Comparison of ENCODE assay signal across 1 cellular context in genomic region chr17:47895254-47895855, GRCh38.
TF ChIP-seq lines count a peak whose summit lies in the region.

No MANE protein-coding gene starts in this region.

TF ChIP-seq in K562, 482 proteins besides CTCF, POLR2A, EP300 and RAD21 (continues in another document):
- TF ChIP-seq ZNF324 (CRISPR knock-in tag; IDR thresholded peaks at IDR 0.05) (0 out of 2 replicates have a peak, but pooled peaks have one; percentile 24), HNRNPLL (IDR thresholded peaks at IDR 0.05; ENCODE audit: low read depth, low read length, poor library complexity, severe bottlenecking) (no peak), ZNF431 (CRISPR knock-in tag; IDR thresholded peaks at IDR 0.05) (no peak), ZNF311 (CRISPR knock-in tag; IDR thresholded peaks at IDR 0.05) (no peak), MAFF (IDR thresholded peaks at IDR 0.05; ENCODE audit: low read length) (no peak), PHF8 (IDR thresholded peaks at IDR 0.05; ENCODE audit: borderline replicate concordance, low read length) (peak; percentile 85; the same call in 1 of the 2 replicates), KDM5B (IDR thresholded peaks at IDR 0.05; ENCODE audit: insufficient replicate concordance, low read depth, low read length) (peak; percentile 75), MBD2 (IDR thresholded peaks at IDR 0.05; ENCODE audit: borderline replicate concordance, low read depth) (no peak), ZKSCAN8 (CRISPR knock-in tag; IDR thresholded peaks at IDR 0.05) (no peak), ZNF280A (IDR thresholded peaks at IDR 0.05; ENCODE audit: low read depth, partially characterized antibody) (no peak), POLR2AphosphoS2 (IDR thresholded peaks at IDR 0.05; ENCODE audit: low read length) (no peak; the same call in 1 of the 2 replicates), OTX1 (CRISPR knock-in tag; IDR thresholded peaks at IDR 0.05) (no peak; the same call in 1 of the 2 replicates), TEAD1 (CRISPR knock-in tag; IDR thresholded peaks at IDR 0.05) (peak in 1 of 2 experiments; percentile 68; a peak in 2 of 4 replicates), CCAR2 (IDR thresholded peaks at IDR 0.05; ENCODE audit: low read depth, low read length) (no peak), THRA (IDR thresholded peaks at IDR 0.05) (no peak), SNRNP70 (optimal IDR thresholded peaks at IDR 0.05; ENCODE audit: low read depth, low read length) (no peak), TCF7L2 (IDR thresholded peaks at IDR 0.05; ENCODE audit: low read depth, low read length) (no peak), MCM5 (IDR thresholded peaks at IDR 0.05; ENCODE audit: low read depth) (no peak), PREB (CRISPR knock-in tag; IDR thresholded peaks at IDR 0.05) (no peak), E4F1 (CRISPR knock-in tag; IDR thresholded peaks at IDR 0.05; ENCODE audit: borderline replicate concordance) (no peak), SRSF1 (IDR thresholded peaks at IDR 0.05; ENCODE audit: low read depth, low read length) (no peak), ZNF263 (CRISPR knock-in tag; IDR thresholded peaks at IDR 0.05; ENCODE audit: borderline replicate concordance) (no peak), ZNF785 (CRISPR knock-in tag; IDR thresholded peaks at IDR 0.05) (no peak), ZNF146 (CRISPR knock-in tag; IDR thresholded peaks at IDR 0.05; ENCODE audit: unreplicated experiment) (no peak), MYBL2 (IDR thresholded peaks at IDR 0.05; ENCODE audit: low read depth) (no peak), MYBL2 (CRISPR knock-in tag; IDR thresholded peaks at IDR 0.05; ENCODE audit: borderline replicate concordance) (no peak), ZNF408 (CRISPR knock-in tag; IDR thresholded peaks at IDR 0.05; ENCODE audit: low read depth) (no peak), CREB1 (IDR thresholded peaks at IDR 0.05) (no peak), CREB1 (CRISPR knock-in tag; IDR thresholded peaks at IDR 0.05) (no peak), KAT2B (IDR thresholded peaks at IDR 0.05; ENCODE audit: low read depth, low read length) (no peak), SNIP1 (IDR thresholded peaks at IDR 0.05; ENCODE audit: low read depth) (no peak), U2AF1 (optimal IDR thresholded peaks at IDR 0.05; ENCODE audit: low read depth, low read length) (no peak), SMAD4 (CRISPR knock-in tag; conservative IDR thresholded peaks at IDR 0.05) (peak; percentile 34; the same call in 1 of the 2 replicates), TCF15 (CRISPR knock-in tag; IDR thresholded peaks at IDR 0.05) (no peak), CGGBP1 (CRISPR knock-in tag; IDR thresholded peaks at IDR 0.05) (no peak), DLX4 (CRISPR knock-in tag; IDR thresholded peaks at IDR 0.05) (no peak), RBM15 (IDR thresholded peaks at IDR 0.05; ENCODE audit: insufficient read depth, low read length) (no peak), FOXA1 (IDR thresholded peaks at IDR 0.05; ENCODE audit: borderline replicate concordance) (no peak), CHD2 (IDR thresholded peaks at IDR 0.05; ENCODE audit: low read depth, low read length) (no peak), ZNF583 (CRISPR knock-in tag; IDR thresholded peaks at IDR 0.05) (peak; percentile 35; the same call in 1 of the 2 replicates), TRIM24 (IDR thresholded peaks at IDR 0.05) (no peak), ZBTB49 (CRISPR knock-in tag; IDR thresholded peaks at IDR 0.05; ENCODE audit: borderline replicate concordance) (no peak), KLF6 (CRISPR knock-in tag; IDR thresholded peaks at IDR 0.05; ENCODE audit: borderline replicate concordance) (peak; percentile 69; the same call in 1 of the 2 replicates), SIN3A (IDR thresholded peaks at IDR 0.05; ENCODE audit: borderline replicate concordance in 2 of 2, control insufficient read depth in 1 of 2, low read depth in 2 of 2, low read length in 2 of 2) (no peak), TAF7 (tag; IDR thresholded peaks at IDR 0.05) (peak; percentile 74), SMC3 (conservative IDR thresholded peaks at IDR 0.05; ENCODE audit: insufficient read depth, low read depth, low read length) (no peak), SIN3B (IDR thresholded peaks at IDR 0.05; ENCODE audit: low read depth) (no peak), NFIC (IDR thresholded peaks at IDR 0.05) (no peak), SMARCB1 (IDR thresholded peaks at IDR 0.05; ENCODE audit: insufficient read length, low read depth) (no peak), PRMT5 (CRISPR knock-in tag; IDR thresholded peaks at IDR 0.05) (no peak), KLF10 (CRISPR knock-in tag; IDR thresholded peaks at IDR 0.05) (no peak), PRDM10 (IDR thresholded peaks at IDR 0.05; ENCODE audit: partially characterized antibody) (no peak), ZEB2 (IDR thresholded peaks at IDR 0.05) (peak; percentile 35; the same call in 1 of the 2 replicates), CREBBP (IDR thresholded peaks at IDR 0.05; ENCODE audit: low read depth, low read length) (no peak), NUFIP1 (IDR thresholded peaks at IDR 0.05; ENCODE audit: partially characterized antibody) (no peak), MEIS2 (IDR thresholded peaks at IDR 0.05; ENCODE audit: partially characterized antibody) (no peak), ZBTB17 (CRISPR knock-in tag; IDR thresholded peaks at IDR 0.05) (no peak; the same call in 1 of the 2 replicates), NBN (IDR thresholded peaks at IDR 0.05; ENCODE audit: low read depth) (no peak), DDX20 (tag; IDR thresholded peaks at IDR 0.05; ENCODE audit: low read depth) (no peak), NFYB (IDR thresholded peaks at IDR 0.05; ENCODE audit: extremely low read depth, insufficient read length) (no peak), SMAD3 (CRISPR knock-in tag; conservative IDR thresholded peaks at IDR 0.05) (no peak)
